ENCODE assay signal across 2 cellular contexts in the genomic region with DNA sequence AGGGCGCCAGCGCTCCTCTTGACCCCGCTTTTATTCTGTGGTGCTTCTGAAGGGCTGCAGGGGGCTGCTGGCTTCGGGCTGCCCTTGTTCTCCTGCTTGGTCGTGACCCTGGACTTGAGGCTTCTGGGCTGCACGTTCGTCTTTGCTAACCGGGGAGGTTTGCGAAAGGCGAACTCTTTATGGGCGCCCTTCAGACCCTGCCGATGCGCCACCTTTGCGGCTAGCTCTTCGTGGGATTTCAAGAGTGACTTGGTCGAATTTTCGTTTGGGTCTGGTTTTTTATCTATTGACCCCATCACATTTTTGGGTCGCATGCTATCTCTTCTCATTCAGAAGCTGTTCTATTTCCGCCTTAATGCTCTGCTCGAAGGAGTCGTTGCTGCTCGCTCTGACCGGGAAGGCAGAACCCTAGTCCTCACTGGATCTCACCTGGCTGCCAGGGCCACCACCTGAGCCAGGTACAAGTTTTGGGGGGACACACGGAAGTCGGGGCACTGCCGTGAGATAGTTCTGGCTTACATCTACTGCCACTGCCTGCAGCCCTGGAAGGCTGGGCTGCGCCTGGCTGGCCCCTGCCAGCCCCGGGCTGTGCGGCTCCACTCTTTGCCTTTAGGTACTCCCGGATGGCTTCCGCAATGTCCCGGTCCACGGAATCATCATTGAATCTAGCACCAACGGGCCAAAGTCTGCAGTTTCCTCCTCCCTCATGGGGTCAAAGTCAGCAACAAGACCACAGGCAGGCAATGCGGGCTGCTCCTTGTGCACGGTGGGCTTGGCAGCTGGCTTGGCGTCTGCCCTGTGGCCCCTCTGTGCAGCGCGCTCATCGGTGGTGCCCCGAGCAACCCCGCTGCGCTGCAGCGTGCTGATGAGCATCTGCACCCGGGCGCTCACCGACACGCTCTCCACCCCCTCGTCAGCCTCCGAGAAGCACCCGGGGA.
A peak's percentile ranks its signal among the peaks of the same experiment; 100 is the strongest.
TF ChIP-seq lines count a peak whose summit lies in the region.

No MANE protein-coding gene starts in this region.

TF ChIP-seq in liver, 16 proteins besides CTCF, POLR2A, EP300 and RAD21:
- TF ChIP-seq NR2F2 (IDR thresholded peaks at IDR 0.05) (no peak), HNF4A (conservative IDR thresholded peaks at IDR 0.05) (peak; percentile 39 to 55), FOXA2 (IDR thresholded peaks at IDR 0.05) (no peak)

TF ChIP-seq in HepG2, 621 proteins besides CTCF, POLR2A, EP300 and RAD21:
- TF ChIP-seq HDAC2 (CRISPR knock-in tag; IDR thresholded peaks at IDR 0.05): no peak
- TF ChIP-seq, protein P1, sequence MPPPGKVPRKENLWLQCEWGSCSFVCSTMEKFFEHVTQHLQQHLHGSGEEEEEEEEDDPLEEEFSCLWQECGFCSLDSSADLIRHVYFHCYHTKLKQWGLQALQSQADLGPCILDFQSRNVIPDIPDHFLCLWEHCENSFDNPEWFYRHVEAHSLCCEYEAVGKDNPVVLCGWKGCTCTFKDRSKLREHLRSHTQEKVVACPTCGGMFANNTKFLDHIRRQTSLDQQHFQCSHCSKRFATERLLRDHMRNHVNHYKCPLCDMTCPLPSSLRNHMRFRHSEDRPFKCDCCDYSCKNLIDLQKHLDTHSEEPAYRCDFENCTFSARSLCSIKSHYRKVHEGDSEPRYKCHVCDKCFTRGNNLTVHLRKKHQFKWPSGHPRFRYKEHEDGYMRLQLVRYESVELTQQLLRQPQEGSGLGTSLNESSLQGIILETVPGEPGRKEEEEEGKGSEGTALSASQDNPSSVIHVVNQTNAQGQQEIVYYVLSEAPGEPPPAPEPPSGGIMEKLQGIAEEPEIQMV (CRISPR knock-in tag; IDR thresholded peaks at IDR 0.05; ENCODE audit: low read depth): no peak
- TF ChIP-seq, protein P2, sequence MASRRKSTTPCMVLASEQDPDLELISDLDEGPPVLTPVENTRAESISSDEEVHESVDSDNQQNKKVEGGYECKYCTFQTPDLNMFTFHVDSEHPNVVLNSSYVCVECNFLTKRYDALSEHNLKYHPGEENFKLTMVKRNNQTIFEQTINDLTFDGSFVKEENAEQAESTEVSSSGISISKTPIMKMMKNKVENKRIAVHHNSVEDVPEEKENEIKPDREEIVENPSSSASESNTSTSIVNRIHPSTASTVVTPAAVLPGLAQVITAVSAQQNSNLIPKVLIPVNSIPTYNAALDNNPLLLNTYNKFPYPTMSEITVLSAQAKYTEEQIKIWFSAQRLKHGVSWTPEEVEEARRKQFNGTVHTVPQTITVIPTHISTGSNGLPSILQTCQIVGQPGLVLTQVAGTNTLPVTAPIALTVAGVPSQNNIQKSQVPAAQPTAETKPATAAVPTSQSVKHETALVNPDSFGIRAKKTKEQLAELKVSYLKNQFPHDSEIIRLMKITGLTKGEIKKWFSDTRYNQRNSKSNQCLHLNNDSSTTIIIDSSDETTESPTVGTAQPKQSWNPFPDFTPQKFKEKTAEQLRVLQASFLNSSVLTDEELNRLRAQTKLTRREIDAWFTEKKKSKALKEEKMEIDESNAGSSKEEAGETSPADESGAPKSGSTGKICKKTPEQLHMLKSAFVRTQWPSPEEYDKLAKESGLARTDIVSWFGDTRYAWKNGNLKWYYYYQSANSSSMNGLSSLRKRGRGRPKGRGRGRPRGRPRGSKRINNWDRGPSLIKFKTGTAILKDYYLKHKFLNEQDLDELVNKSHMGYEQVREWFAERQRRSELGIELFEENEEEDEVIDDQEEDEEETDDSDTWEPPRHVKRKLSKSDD (CRISPR knock-in tag; IDR thresholded peaks at IDR 0.05; ENCODE audit: low read depth): no peak
- no peak for TF ChIP-seq FOXM1 (CRISPR knock-in tag; IDR thresholded peaks at IDR 0.05)
- TF ChIP-seq ZBTB10 (CRISPR knock-in tag; IDR thresholded peaks at IDR 0.05; ENCODE audit: borderline replicate concordance): no peak
- no peak for TF ChIP-seq DMAP1 (CRISPR knock-in tag; IDR thresholded peaks at IDR 0.05)
- no peak for TF ChIP-seq NFIB (CRISPR knock-in tag; IDR thresholded peaks at IDR 0.05; ENCODE audit: borderline replicate concordance)
- TF ChIP-seq NR2F1 (CRISPR knock-in tag; IDR thresholded peaks at IDR 0.05): no peak
- TF ChIP-seq KDM5A (IDR thresholded peaks at IDR 0.05; ENCODE audit: borderline replicate concordance, low read length): no peak
- no peak for TF ChIP-seq GATAD1 (CRISPR knock-in tag; IDR thresholded peaks at IDR 0.05)
- no peak for TF ChIP-seq KIAA2018 (CRISPR knock-in tag; IDR thresholded peaks at IDR 0.05; ENCODE audit: borderline replicate concordance)
- TF ChIP-seq PHF20 (CRISPR knock-in tag; IDR thresholded peaks at IDR 0.05): no peak
- TF ChIP-seq, protein P3, sequence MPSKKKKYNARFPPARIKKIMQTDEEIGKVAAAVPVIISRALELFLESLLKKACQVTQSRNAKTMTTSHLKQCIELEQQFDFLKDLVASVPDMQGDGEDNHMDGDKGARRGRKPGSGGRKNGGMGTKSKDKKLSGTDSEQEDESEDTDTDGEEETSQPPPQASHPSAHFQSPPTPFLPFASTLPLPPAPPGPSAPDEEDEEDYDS (CRISPR knock-in tag; IDR thresholded peaks at IDR 0.05): no peak
- TF ChIP-seq BCL6 (CRISPR knock-in tag; IDR thresholded peaks at IDR 0.05): no peak
- no peak for TF ChIP-seq ATM (IDR thresholded peaks at IDR 0.05; ENCODE audit: borderline replicate concordance)
- TF ChIP-seq, protein P4, sequence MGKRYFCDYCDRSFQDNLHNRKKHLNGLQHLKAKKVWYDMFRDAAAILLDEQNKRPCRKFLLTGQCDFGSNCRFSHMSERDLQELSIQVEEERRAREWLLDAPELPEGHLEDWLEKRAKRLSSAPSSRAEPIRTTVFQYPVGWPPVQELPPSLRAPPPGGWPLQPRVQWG (CRISPR knock-in tag; IDR thresholded peaks at IDR 0.05; ENCODE audit: borderline replicate concordance, low read depth): no peak
- TF ChIP-seq ZNF784 (CRISPR knock-in tag; IDR thresholded peaks at IDR 0.05; ENCODE audit: borderline replicate concordance): no peak
TF ChIP-seq in HepG2: peak in this region for 0.
